25 cellular contexts compared by ENCODE assay signal in the genomic region with DNA sequence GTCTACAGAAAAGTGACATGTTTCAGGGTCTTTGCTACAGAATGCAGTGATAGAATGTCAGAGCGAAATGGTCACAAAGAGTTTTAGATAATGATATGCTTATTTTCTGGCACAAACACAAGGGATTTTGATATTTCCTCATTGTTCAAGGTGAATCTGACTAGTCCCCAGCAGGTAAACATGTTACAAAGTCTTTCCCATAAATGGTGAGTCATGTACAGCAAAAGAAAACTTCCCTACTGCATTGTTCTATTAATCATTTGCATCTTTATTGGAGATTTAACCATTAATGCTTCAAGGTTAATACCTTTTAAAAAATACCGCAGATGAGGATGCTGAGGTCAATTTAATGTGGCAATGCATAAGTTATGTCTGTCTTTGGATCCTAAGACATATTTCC.
"Had no signal": no experiment of that assay in that cellular context is flagged by ENCODE, and none has a peak within 500 bp of the region (broad histone marks: within the 10 kb centered on the region; RNA-seq: fewer than 3 reads in every experiment).

No MANE protein-coding gene starts in this region.

- H3K79me2 ChIP-seq: hepatocyte, parathyroid adenoma had no signal

- H3K4me3 ChIP-seq: ascending aorta, colonic mucosa, dorsolateral prefrontal cortex, hepatocyte, right lobe of liver, skin epidermis, testis, uterus had no signal

- DNase-seq: activated CD4-positive, alpha-beta T cell treated with anti-CD3 and anti-CD28 coated beads, Interleukin-2, amount 10 ng/mL, durations not matched to agents 7 days and 5 days; activated CD4-positive, CD25-positive, alpha-beta regulatory T cell treated with anti-CD3 and anti-CD28 coated beads, Interleukin-2, amount 50 U/mL, for 72 hours; activated CD8-positive, alpha-beta memory T cell treated with anti-CD3 and anti-CD28 coated beads, Interleukin-2, amount 10 ng/mL, durations not matched to agents 7 days and 5 days; activated CD8-positive, alpha-beta T cell treated with anti-CD3 and anti-CD28 coated beads for 36 hours; colonic mucosa; dorsolateral prefrontal cortex; foreskin melanocyte; glutamatergic neuron; left cardiac atrium; right lobe of liver; T-helper 1 cell; testis; trophoblast cell; uterus; WERI-Rb-1 had no signal

- FAIRE-seq: TTC549 had no signal

- H3K36me3 ChIP-seq: ascending aorta, colonic mucosa, neutrophil, right lobe of liver, uterus, WERI-Rb-1 had no signal

- H3K9me3 ChIP-seq: ascending aorta, colonic mucosa, neutrophil, right lobe of liver, testis, uterus had no signal

- ATAC-seq: activated CD8-positive, alpha-beta memory T cell treated with anti-CD3 and anti-CD28 coated beads, Interleukin-2, amount 10 ng/mL, durations not matched to agents 7 days and 5 days; activated CD8-positive, alpha-beta T cell treated with anti-CD3 and anti-CD28 coated beads for 36 hours; activated naive CD4-positive, alpha-beta T cell treated with anti-CD3 and anti-CD28 coated beads, Interleukin-2, amount 50 U/mL, for 72 hours; activated T-helper 17 cell treated with anti-CD3 and anti-CD28 coated beads, Interleukin-2, amount 50 U/mL, for 72 hours; left cardiac atrium; natural killer cell treated with Interleukin-12 subunit alpha and Interleukin-12 subunit beta and Interleukin-15 and Interleukin-18, amount 100 ng/mL, for 72 hours; stimulated activated memory B cell treated with anti-CD40 and anti-IgM and Interleukin-4, amounts not matched to agents 10 μg/mL and 1 μg/mL and 100 μg/mL, for 72 hours had no signal

- H2AFZ ChIP-seq: hepatocyte, parathyroid adenoma had no signal

- H3K9ac ChIP-seq: parathyroid adenoma had no signal

- H3K27me3 ChIP-seq: ascending aorta, colonic mucosa, dorsolateral prefrontal cortex, hepatocyte, right lobe of liver, testis, uterus had no signal

- H3K4me2 ChIP-seq: hepatocyte had no signal

- H3K4me1 ChIP-seq: colonic mucosa, parathyroid adenoma, right lobe of liver, testis, uterus had no signal

- H3K27ac ChIP-seq: ascending aorta, colonic mucosa, dorsolateral prefrontal cortex, hepatocyte, neutrophil, parathyroid adenoma, right lobe of liver, skin epidermis, testis, uterus, WERI-Rb-1 had no signal
